1 cellular context compared by ENCODE assay signal in genomic region chr1:40387487-40388306, GRCh38.
TF ChIP-seq lines count a peak whose summit lies in the region.

No MANE protein-coding gene starts in this region.

TF ChIP-seq in K562, 482 proteins besides CTCF, POLR2A, EP300 and RAD21:
- TF ChIP-seq POLR2G (IDR thresholded peaks at IDR 0.05; ENCODE audit: low read depth, low read length) (peak; percentile 58), RBFOX2 (IDR thresholded peaks at IDR 0.05; ENCODE audit: low read depth, low read length) (peak; percentile 44; the same call in 1 of the 2 replicates)
TF ChIP-seq in K562: peak in this region for 2; not testable (repeated sequence) for 480.
